Comparison of ENCODE assay signal across 27 cellular contexts in the genomic region with DNA sequence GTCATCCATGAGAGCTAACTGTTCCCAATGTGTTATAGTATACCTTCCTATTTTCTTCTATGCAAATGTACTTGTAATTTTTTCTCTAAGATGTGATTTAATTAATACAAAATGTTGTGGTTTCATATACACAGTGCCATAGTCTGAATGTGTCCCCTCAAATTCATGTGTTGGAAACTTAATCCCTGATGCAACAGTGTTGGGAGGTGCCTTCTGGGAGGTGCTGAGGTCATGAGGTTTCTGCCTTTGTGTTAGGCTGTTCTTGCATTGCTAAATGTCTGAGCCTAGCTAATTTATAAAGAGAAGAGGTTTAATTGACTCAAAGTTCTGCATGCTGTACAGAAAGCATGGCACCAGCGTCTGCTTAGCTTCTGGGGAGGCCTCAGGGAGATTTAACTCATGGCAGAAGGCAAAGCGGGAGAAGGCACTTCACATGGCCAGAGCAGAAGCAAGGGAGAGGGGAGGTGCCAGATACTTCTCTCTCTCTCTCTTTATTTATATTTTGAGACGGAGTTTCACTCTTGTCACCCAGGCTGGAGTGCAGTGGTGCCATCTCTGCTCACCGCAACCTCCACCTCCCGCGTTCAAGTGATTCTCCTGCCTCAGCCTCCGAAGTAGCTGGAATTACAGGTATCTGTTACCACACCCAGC.
"Had no signal": no experiment of that assay in that cellular context is flagged by ENCODE, and none has a peak within 500 bp of the region (broad histone marks: within the 10 kb centered on the region; RNA-seq: fewer than 3 reads in every experiment).

No MANE protein-coding gene starts in this region.

- H3K36me3 ChIP-seq: neutrophil, thoracic aorta, uterus had no signal

- H3K36me3 Mint-ChIP-seq: activated CD4-positive, alpha-beta memory T cell treated with anti-CD3 and anti-CD28 coated beads for 36 hours; activated naive CD4-positive, alpha-beta T cell treated with anti-CD3 and anti-CD28 coated beads, Interleukin-2, amount 50 U/mL, for 24 hours; immature natural killer cell; stimulated activated effector memory CD8-positive, alpha-beta T cell treated with anti-CD3 and anti-CD28 coated beads, Interleukin-12 subunit alpha, Interleukin-12 subunit beta, amount 100 ng/mL, for 72 hours had no signal

- H3K27me3 Mint-ChIP-seq: activated naive CD4-positive, alpha-beta T cell treated with anti-CD3 and anti-CD28 coated beads, Interleukin-2, amount 50 U/mL, for 24 hours; dendritic cell treated with granulocyte-macrophage colony-stimulating factor and Interleukin-4, amounts not matched to agents 40 ng/mL and 50 ng/mL, for 4 days; stimulated activated naive CD8-positive, alpha-beta T cell treated with anti-CD3 and anti-CD28 coated beads, Interleukin-15, Interleukin-2, amounts not matched to agents 100 ng/mL and 50 ng/mL, for 24 hours had no signal

- H3K4me3 ChIP-seq: thoracic aorta, uterus had no signal

- DNase-seq: activated CD4-positive, alpha-beta memory T cell treated with anti-CD3 and anti-CD28 coated beads for 36 hours; activated CD4-positive, CD25-positive, alpha-beta regulatory T cell treated with anti-CD3 and anti-CD28 coated beads, Interleukin-2, amount 50 U/mL, for 72 hours; activated gamma-delta T cell treated with Interleukin-2 at 50 U/mL for 16 hours; activated naive CD8-positive, alpha-beta T cell treated with anti-CD3 and anti-CD28 coated beads, Interleukin-2, amount 50 U/mL, for 24 hours; activated T-cell treated with anti-CD3 and anti-CD28 coated beads, Interleukin-2, amount 50 U/mL, for 4 hours; amygdala; effector CD4-positive, alpha-beta T cell; head of caudate nucleus; hypothalamus; immature natural killer cell; nephron progenitor cell; small intestine; stimulated activated CD4-positive, alpha-beta T cell treated with anti-CD3 and anti-CD28 coated beads, Interleukin-4, amount 100 ng/mL, for 24 hours; T-helper 2 cell; trophoblast cell; uterus had no signal

- H3K27ac ChIP-seq: epithelial cell of prostate, neutrophil, thoracic aorta, uterus had no signal

- H3K4me1 ChIP-seq: uterus had no signal

- ATAC-seq: activated naive CD8-positive, alpha-beta T cell treated with anti-CD3 and anti-CD28 coated beads, Interleukin-2, amount 50 U/mL, for 24 hours; activated T-cell treated with anti-CD3 and anti-CD28 coated beads, Interleukin-2, amount 50 U/mL, for 4 hours; activated T-helper 17 cell treated with anti-CD3 and anti-CD28 coated beads, Interleukin-2, amount 50 U/mL, for 72 hours; sciatic nerve; stimulated activated effector memory CD8-positive, alpha-beta T cell treated with anti-CD3 and anti-CD28 coated beads, Interleukin-12 subunit alpha, Interleukin-12 subunit beta, amount 100 ng/mL, for 72 hours had no signal

- H3K4me1 Mint-ChIP-seq: activated naive CD4-positive, alpha-beta T cell treated with anti-CD3 and anti-CD28 coated beads, Interleukin-2, amount 50 U/mL, for 24 hours; activated naive CD8-positive, alpha-beta T cell treated with anti-CD3 and anti-CD28 coated beads, Interleukin-2, amount 50 U/mL, for 24 hours; activated T-helper 17 cell treated with anti-CD3 and anti-CD28 coated beads, Interleukin-2, amount 50 U/mL, for 72 hours; central memory CD8-positive, alpha-beta T cell; immature natural killer cell; stimulated activated effector memory CD8-positive, alpha-beta T cell treated with anti-CD3 and anti-CD28 coated beads, Interleukin-12 subunit alpha, Interleukin-12 subunit beta, amount 100 ng/mL, for 72 hours had no signal

- H3K9me3 ChIP-seq: neutrophil, thoracic aorta, uterus had no signal

- H3K27ac Mint-ChIP-seq: activated CD4-positive, alpha-beta memory T cell treated with anti-CD3 and anti-CD28 coated beads for 36 hours; activated CD4-positive, alpha-beta T cell treated with anti-CD3 and anti-CD28 coated beads, Interleukin-2, amount 10 ng/mL, durations not matched to agents 24 days and 14 days; activated naive CD4-positive, alpha-beta T cell treated with anti-CD3 and anti-CD28 coated beads, Interleukin-2, amount 50 U/mL, for 24 hours; activated naive CD8-positive, alpha-beta T cell treated with anti-CD3 and anti-CD28 coated beads, Interleukin-2, amount 50 U/mL, for 24 hours; activated T-helper 17 cell treated with anti-CD3 and anti-CD28 coated beads, Interleukin-2, amount 50 U/mL, for 72 hours; dendritic cell treated with granulocyte-macrophage colony-stimulating factor and Interleukin-4, amounts not matched to agents 40 ng/mL and 50 ng/mL, for 4 days; immature natural killer cell; nephron progenitor cell; stimulated activated effector memory CD8-positive, alpha-beta T cell treated with anti-CD3 and anti-CD28 coated beads, Interleukin-12 subunit alpha, Interleukin-12 subunit beta, amount 100 ng/mL, for 72 hours; stimulated activated naive CD8-positive, alpha-beta T cell treated with anti-CD3 and anti-CD28 coated beads, Interleukin-15, Interleukin-2, amounts not matched to agents 100 ng/mL and 50 ng/mL, for 24 hours had no signal

- H3K4me3 Mint-ChIP-seq: activated CD4-positive, alpha-beta memory T cell treated with anti-CD3 and anti-CD28 coated beads for 36 hours; activated CD4-positive, alpha-beta T cell treated with anti-CD3 and anti-CD28 coated beads, Interleukin-2, amount 10 ng/mL, durations not matched to agents 24 days and 14 days; activated naive CD4-positive, alpha-beta T cell treated with anti-CD3 and anti-CD28 coated beads, Interleukin-2, amount 50 U/mL, for 24 hours; activated naive CD8-positive, alpha-beta T cell treated with anti-CD3 and anti-CD28 coated beads, Interleukin-2, amount 50 U/mL, for 24 hours; activated T-cell treated with anti-CD3 and anti-CD28 coated beads, Interleukin-2, amount 50 U/mL, for 4 hours; activated T-helper 17 cell treated with anti-CD3 and anti-CD28 coated beads, Interleukin-2, amount 50 U/mL, for 72 hours; central memory CD8-positive, alpha-beta T cell; dendritic cell treated with granulocyte-macrophage colony-stimulating factor and Interleukin-4, amounts not matched to agents 40 ng/mL and 50 ng/mL, for 4 days; immature natural killer cell; nephron progenitor cell; stimulated activated effector memory CD8-positive, alpha-beta T cell treated with anti-CD3 and anti-CD28 coated beads, Interleukin-12 subunit alpha, Interleukin-12 subunit beta, amount 100 ng/mL, for 72 hours; stimulated activated naive CD8-positive, alpha-beta T cell treated with anti-CD3 and anti-CD28 coated beads, Interleukin-15, Interleukin-2, amounts not matched to agents 100 ng/mL and 50 ng/mL, for 24 hours had no signal

- H3K9me3 Mint-ChIP-seq: activated CD4-positive, alpha-beta memory T cell treated with anti-CD3 and anti-CD28 coated beads for 36 hours; activated CD4-positive, alpha-beta T cell treated with anti-CD3 and anti-CD28 coated beads, Interleukin-2, amount 10 ng/mL, durations not matched to agents 24 days and 14 days; activated naive CD4-positive, alpha-beta T cell treated with anti-CD3 and anti-CD28 coated beads, Interleukin-2, amount 50 U/mL, for 24 hours; activated naive CD8-positive, alpha-beta T cell treated with anti-CD3 and anti-CD28 coated beads, Interleukin-2, amount 50 U/mL, for 24 hours; activated T-cell treated with anti-CD3 and anti-CD28 coated beads, Interleukin-2, amount 50 U/mL, for 4 hours; activated T-helper 17 cell treated with anti-CD3 and anti-CD28 coated beads, Interleukin-2, amount 50 U/mL, for 72 hours; central memory CD8-positive, alpha-beta T cell; dendritic cell treated with granulocyte-macrophage colony-stimulating factor and Interleukin-4, amounts not matched to agents 40 ng/mL and 50 ng/mL, for 4 days; immature natural killer cell; nephron progenitor cell; stimulated activated effector memory CD8-positive, alpha-beta T cell treated with anti-CD3 and anti-CD28 coated beads, Interleukin-12 subunit alpha, Interleukin-12 subunit beta, amount 100 ng/mL, for 72 hours; stimulated activated naive CD8-positive, alpha-beta T cell treated with anti-CD3 and anti-CD28 coated beads, Interleukin-15, Interleukin-2, amounts not matched to agents 100 ng/mL and 50 ng/mL, for 24 hours had no signal

- H3K27me3 ChIP-seq: uterus had no signal
